1 cellular context compared by ENCODE assay signal in the genomic region with DNA sequence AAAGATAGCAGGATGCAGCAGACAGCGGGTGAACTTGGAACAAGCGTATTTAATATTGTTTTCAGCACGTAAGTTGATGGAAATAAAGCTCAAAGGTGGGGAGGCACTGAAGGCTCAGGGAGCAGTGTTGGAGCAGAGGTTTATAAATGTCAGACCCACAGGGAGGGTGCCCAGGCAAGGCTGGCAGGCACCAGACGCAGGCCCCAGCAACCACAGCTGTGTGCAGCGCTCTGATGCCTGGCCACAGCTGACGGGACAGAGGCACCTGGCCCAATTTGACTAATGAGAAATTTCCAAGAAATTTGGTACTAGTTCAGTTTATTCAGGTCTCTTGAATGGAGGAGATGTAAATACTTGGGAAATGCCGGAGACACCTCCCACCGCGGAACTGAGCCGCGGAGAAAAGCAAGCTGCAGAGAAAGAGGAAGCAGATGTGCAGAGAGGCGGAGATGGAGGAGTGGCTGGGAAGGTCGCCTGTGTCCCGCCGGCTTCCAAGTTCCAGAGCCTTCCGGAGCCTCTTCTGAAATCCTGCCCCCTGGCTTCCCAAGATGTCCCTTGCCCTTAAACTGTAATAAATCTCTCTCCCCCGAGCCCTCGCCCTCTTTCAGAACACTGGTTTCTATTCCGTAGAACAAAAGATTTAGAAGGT.
TF ChIP-seq lines count a peak whose summit lies in the region.

No MANE protein-coding gene starts in this region.

TF ChIP-seq in HepG2, 621 proteins besides CTCF, POLR2A, EP300 and RAD21 (continued from another document):
- TF ChIP-seq, protein P1, sequence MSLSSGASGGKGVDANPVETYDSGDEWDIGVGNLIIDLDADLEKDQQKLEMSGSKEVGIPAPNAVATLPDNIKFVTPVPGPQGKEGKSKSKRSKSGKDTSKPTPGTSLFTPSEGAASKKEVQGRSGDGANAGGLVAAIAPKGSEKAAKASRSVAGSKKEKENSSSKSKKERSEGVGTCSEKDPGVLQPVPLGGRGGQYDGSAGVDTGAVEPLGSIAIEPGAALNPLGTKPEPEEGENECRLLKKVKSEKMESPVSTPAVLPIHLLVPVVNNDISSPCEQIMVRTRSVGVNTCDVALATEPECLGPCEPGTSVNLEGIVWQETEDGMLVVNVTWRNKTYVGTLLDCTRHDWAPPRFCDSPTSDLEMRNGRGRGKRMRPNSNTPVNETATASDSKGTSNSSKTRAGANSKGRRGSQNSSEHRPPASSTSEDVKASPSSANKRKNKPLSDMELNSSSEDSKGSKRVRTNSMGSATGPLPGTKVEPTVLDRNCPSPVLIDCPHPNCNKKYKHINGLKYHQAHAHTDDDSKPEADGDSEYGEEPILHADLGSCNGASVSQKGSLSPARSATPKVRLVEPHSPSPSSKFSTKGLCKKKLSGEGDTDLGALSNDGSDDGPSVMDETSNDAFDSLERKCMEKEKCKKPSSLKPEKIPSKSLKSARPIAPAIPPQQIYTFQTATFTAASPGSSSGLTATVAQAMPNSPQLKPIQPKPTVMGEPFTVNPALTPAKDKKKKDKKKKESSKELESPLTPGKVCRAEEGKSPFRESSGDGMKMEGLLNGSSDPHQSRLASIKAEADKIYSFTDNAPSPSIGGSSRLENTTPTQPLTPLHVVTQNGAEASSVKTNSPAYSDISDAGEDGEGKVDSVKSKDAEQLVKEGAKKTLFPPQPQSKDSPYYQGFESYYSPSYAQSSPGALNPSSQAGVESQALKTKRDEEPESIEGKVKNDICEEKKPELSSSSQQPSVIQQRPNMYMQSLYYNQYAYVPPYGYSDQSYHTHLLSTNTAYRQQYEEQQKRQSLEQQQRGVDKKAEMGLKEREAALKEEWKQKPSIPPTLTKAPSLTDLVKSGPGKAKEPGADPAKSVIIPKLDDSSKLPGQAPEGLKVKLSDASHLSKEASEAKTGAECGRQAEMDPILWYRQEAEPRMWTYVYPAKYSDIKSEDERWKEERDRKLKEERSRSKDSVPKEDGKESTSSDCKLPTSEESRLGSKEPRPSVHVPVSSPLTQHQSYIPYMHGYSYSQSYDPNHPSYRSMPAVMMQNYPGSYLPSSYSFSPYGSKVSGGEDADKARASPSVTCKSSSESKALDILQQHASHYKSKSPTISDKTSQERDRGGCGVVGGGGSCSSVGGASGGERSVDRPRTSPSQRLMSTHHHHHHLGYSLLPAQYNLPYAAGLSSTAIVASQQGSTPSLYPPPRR (CRISPR knock-in tag; IDR thresholded peaks at IDR 0.05; ENCODE audit: borderline replicate concordance), result no peak
- TF ChIP-seq ZNF556 (CRISPR knock-in tag; IDR thresholded peaks at IDR 0.05; ENCODE audit: borderline replicate concordance), result no peak
- TF ChIP-seq, protein P2, sequence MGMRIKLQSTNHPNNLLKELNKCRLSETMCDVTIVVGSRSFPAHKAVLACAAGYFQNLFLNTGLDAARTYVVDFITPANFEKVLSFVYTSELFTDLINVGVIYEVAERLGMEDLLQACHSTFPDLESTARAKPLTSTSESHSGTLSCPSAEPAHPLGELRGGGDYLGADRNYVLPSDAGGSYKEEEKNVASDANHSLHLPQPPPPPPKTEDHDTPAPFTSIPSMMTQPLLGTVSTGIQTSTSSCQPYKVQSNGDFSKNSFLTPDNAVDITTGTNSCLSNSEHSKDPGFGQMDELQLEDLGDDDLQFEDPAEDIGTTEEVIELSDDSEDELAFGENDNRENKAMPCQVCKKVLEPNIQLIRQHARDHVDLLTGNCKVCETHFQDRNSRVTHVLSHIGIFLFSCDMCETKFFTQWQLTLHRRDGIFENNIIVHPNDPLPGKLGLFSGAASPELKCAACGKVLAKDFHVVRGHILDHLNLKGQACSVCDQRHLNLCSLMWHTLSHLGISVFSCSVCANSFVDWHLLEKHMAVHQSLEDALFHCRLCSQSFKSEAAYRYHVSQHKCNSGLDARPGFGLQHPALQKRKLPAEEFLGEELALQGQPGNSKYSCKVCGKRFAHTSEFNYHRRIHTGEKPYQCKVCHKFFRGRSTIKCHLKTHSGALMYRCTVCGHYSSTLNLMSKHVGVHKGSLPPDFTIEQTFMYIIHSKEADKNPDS (CRISPR knock-in tag; IDR thresholded peaks at IDR 0.05), result no peak
- TF ChIP-seq SP140L (CRISPR knock-in tag; IDR thresholded peaks at IDR 0.05; ENCODE audit: borderline replicate concordance), result no peak
- no peak for TF ChIP-seq KLF16 (CRISPR knock-in tag; IDR thresholded peaks at IDR 0.05)
- TF ChIP-seq ZNF251 (CRISPR knock-in tag; IDR thresholded peaks at IDR 0.05), result no peak
TF ChIP-seq in HepG2: peak in this region for 0.
